14 cellular contexts compared by ENCODE assay signal in genomic region chr2:71856709-71857525, GRCh38.
A peak's percentile ranks its signal among the peaks of the same experiment; 100 is the strongest.
DNase-seq lines count a peak whose midpoint lies in the region; ATAC-seq, FAIRE-seq and TF ChIP-seq lines count a peak whose summit lies in the region.
"Had no signal": no experiment of that assay in that cellular context is flagged by ENCODE, and none has a peak within 500 bp of the region (broad histone marks: within the 10 kb centered on the region; RNA-seq: fewer than 3 reads in every experiment).

No MANE protein-coding gene starts in this region.

- TF ChIP-seq CTCF in esophagus squamous epithelium (IDR thresholded peaks at IDR 0.05): no peak

- H3K4me3 ChIP-seq in SJCRH30: no peak overlapping the region
- no peak overlapping the region for H3K4me3 ChIP-seq in esophagus squamous epithelium
- H3K4me3 ChIP-seq: heart right ventricle had no signal

- ATAC-seq in esophagus mucosa (peak; percentile 28), GM21360 (IDR thresholded peaks at IDR 0.05; ENCODE audit: unreplicated experiment) (no peak), GM21526 (IDR thresholded peaks at IDR 0.05; ENCODE audit: low FRiP score, unreplicated experiment) (no peak)
- ATAC-seq: effector memory CD8-positive, alpha-beta T cell; stimulated activated naive B cell treated with anti-CD40 and anti-IgM and Interleukin-4, amounts not matched to agents 10 μg/mL and 1 μg/mL and 100 μg/mL, for 72 hours had no signal

- H3K27me3 ChIP-seq in SJCRH30 (peaks cover 11% of the 10 kb centered on the region), esophagus squamous epithelium (peaks cover 0 to 20% (median 0%) of the 10 kb centered on the region in 4 donors)

- H3K36me3 ChIP-seq in SJCRH30 (no peaks in the 10 kb centered on the region), esophagus squamous epithelium (no peaks in the 10 kb centered on the region)
- H3K36me3 ChIP-seq: heart right ventricle had no signal

- FAIRE-seq in urothelium cell line (lab: Jason Lieb, UNC): no peak

- WGBS in esophagus squamous epithelium, 2 donors: 67 to 70% methylated on average over 10 of the region's 10 CpGs

- H3K27ac ChIP-seq in SJCRH30: no peak overlapping the region
- no peak overlapping the region for H3K27ac ChIP-seq in esophagus squamous epithelium
- H3K27ac ChIP-seq: heart right ventricle had no signal

- DNase-seq in stimulated activated CD4-positive, alpha-beta T cell treated with anti-CD3 and anti-CD28 coated beads, Interleukin-15, amount 100 ng/mL, for 24 hours: peak; percentile 5
- DNase-seq in stimulated activated CD4-positive, alpha-beta T cell treated with anti-CD3 and anti-CD28 coated beads, Interleukin-4, amount 100 ng/mL, for 24 hours: no peak
- DNase-seq in SJCRH30: peak; percentile 32 to 55
- peak; percentile 61 for DNase-seq in urothelium cell line (ENCODE audit: low spot score)
- DNase-seq in esophagus squamous epithelium (lab: John Stamatoyannopoulos, UW): no peak
- DNase-seq: activated CD8-positive, alpha-beta memory T cell treated with anti-CD3 and anti-CD28 coated beads, Interleukin-2, amount 50 U/mL, for 48 hours; effector memory CD8-positive, alpha-beta T cell; GDM1; heart right ventricle; NCI-H1930; stimulated activated naive B cell treated with anti-CD40 and anti-IgM and Interleukin-4, amounts not matched to agents 10 μg/mL and 1 μg/mL and 100 μg/mL, for 72 hours had no signal

- peaks cover 10% of the 10 kb centered on the region for H3K4me1 ChIP-seq in SJCRH30
- peaks cover 0 to 9% (median 8%) of the 10 kb centered on the region in 3 donors for H3K4me1 ChIP-seq in esophagus squamous epithelium

- intact Hi-C loops in esophagus squamous epithelium (cut with DNase I): no loop called here

- TF ChIP-seq POLR2A in esophagus squamous epithelium (IDR thresholded peaks at IDR 0.05): no peak

- H3K9me3 ChIP-seq in SJCRH30 (replicated peaks) (peaks cover 6% of the 10 kb centered on the region; the same call in 1 of the 2 replicates), esophagus squamous epithelium (peaks cover 0 to 9% (median 0%) of the 10 kb centered on the region in 3 donors)

Comparison
In these comparisons a context has a peak if more than half of its experiments do, and no peak if none do; other contexts are left out.
1. DNase-seq: peak in stimulated activated CD4-positive, alpha-beta T cell treated with anti-CD3 and anti-CD28 coated beads, Interleukin-15, amount 100 ng/mL, for 24 hours (single experiment), SJCRH30 (2 of 2) and urothelium cell line (single experiment); none in stimulated activated CD4-positive, alpha-beta T cell treated with anti-CD3 and anti-CD28 coated beads, Interleukin-4, amount 100 ng/mL, for 24 hours (single experiment) and esophagus squamous epithelium (single experiment).